ENCODE assay signal across 18 cellular contexts in the genomic region with DNA sequence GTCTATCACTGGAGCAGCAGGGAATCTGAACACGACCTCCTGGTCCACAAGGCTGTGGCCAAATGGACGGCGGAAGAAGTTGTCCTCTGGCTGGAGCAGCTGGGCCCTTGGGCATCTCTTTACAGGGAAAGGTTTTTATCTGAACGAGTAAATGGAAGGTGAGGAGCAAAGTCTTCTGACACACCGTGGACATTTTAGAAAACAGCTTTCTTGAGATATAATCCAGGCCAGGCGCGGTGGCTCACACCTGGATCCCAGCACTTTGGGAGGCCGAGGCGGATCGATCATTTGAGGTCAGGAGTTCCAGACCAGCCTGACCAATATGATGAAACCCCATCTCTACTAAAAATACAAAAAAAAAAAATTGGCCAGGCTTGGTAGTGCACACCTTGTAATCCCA. TPM values are rescaled to one million over a fixed set of nuclear protein-coding genes. Genes with fewer than 3 reads are reported as not detected.
DNase-seq lines count a peak whose midpoint lies in the region; ATAC-seq, FAIRE-seq and TF ChIP-seq lines count a peak whose summit lies in the region.
"Had no signal": no experiment of that assay in that cellular context is flagged by ENCODE, and none has a peak within 500 bp of the region (broad histone marks: within the 10 kb centered on the region; RNA-seq: fewer than 3 reads in every experiment).

No MANE protein-coding gene starts in this region.

- H3K27ac ChIP-seq in RWPE1 (peak overlapping the region; percentile 61), K562 (ENCODE audit: extremely low read depth, low read depth, low read length) (no peak overlapping the region), breast epithelium (no peak overlapping the region)
- H3K27ac ChIP-seq: Peyer's patch had no signal

- 95% methylated on average over 9 of the region's 10 CpGs for WGBS in K562 (ENCODE audit: insufficient coverage, low coverage, missing lambda C conversion rate)

- POLR2A ChIA-PET in RWPE1 (lab: Yijun Ruan, JAX; ENCODE audit: low non-redundant PET) (no interaction called here), K562 (lab: Yijun Ruan, JAX) (interaction anchor here (1.5 kb wide), 1 partner anchor 8 kb away, joined by 6 read pairs; no protein-coding TSS in a partner anchor)

- H3K9me1 ChIP-seq in K562 (ENCODE audit: control insufficient read depth, insufficient read depth, low read length): no peaks in the 10 kb centered on the region

- ATAC-seq in activated naive CD4-positive, alpha-beta T cell treated with anti-CD3 and anti-CD28 coated beads, Interleukin-2, amount 50 U/mL, for 72 hours: no peak
- ATAC-seq in K562: no peak
- ATAC-seq in stimulated activated naive B cell treated with anti-CD40 and anti-IgM and Interleukin-4, amounts not matched to agents 10 μg/mL and 1 μg/mL and 100 μg/mL, for 72 hours (replicated peaks): no peak

- no peak overlapping the region for H3K9ac ChIP-seq in K562 (ENCODE audit: insufficient read depth in 1 of 2, low read depth in 2 of 2, low read length in 2 of 2)

- DNase-seq in activated naive CD4-positive, alpha-beta T cell treated with anti-CD3 and anti-CD28 coated beads, Interleukin-2, amount 50 U/mL, for 72 hours (ENCODE audit: low spot score in 2 of 2): no peak
- DNase-seq in RWPE1 (ENCODE audit: low spot score) (no peak), K562 (ENCODE audit: extremely low read depth in 1 of 4, low spot score in 3 of 4) (no peak), NCI-H1417 treated with DMSO at 0.1 percent for 48 hours (lab: John Stamatoyannopoulos, UW) (no peak), breast epithelium (ENCODE audit: low spot score in 2 of 2) (no peak)
- no peak for DNase-seq in stimulated activated naive B cell treated with anti-CD40 and anti-IgM and Interleukin-4, amounts not matched to agents 10 μg/mL and 1 μg/mL and 100 μg/mL, for 72 hours
- DNase-seq: ACHN; CD4-positive, alpha-beta T cell; H9; NCI-H1092 treated with DMSO at 0.1 percent for 48 hours; NCI-H1694 treated with DMSO at 0.1 percent for 48 hours; NCI-H2107; NCI-H2227 treated with DMSO at 0.1 percent for 48 hours; NCI-H524; Peyer's patch; SHP77 treated with DMSO at 0.1 percent for 48 hours had no signal

- peak overlapping the region; percentile 51 for H3K27ac Mint-ChIP-seq in activated naive CD4-positive, alpha-beta T cell treated with anti-CD3 and anti-CD28 coated beads, Interleukin-2, amount 50 U/mL, for 24 hours
- H3K27ac Mint-ChIP-seq in activated naive CD4-positive, alpha-beta T cell treated with anti-CD3 and anti-CD28 coated beads, Interleukin-2, amount 50 U/mL, for 72 hours: peak overlapping the region in 1 of 2 donors; percentile 64
- peak overlapping the region; percentile 66 for H3K27ac Mint-ChIP-seq in stimulated activated naive B cell treated with anti-CD40 and anti-IgM and Interleukin-4, amounts not matched to agents 10 μg/mL and 1 μg/mL and 100 μg/mL, for 72 hours
- H3K27ac Mint-ChIP-seq: CD4-positive, alpha-beta T cell had no signal

- H3K9me3 ChIP-seq in K562 (replicated peaks; ENCODE audit: control insufficient read depth, insufficient read depth, low read depth, low read length) (no peaks in the 10 kb centered on the region), breast epithelium (no peaks in the 10 kb centered on the region)
- H3K9me3 ChIP-seq: Peyer's patch had no signal

- TSS peak; percentile 48 for BruUV-seq in K562 (replicated peaks; lab: Mats Ljungman, UMichigan)

- H3K4me2 ChIP-seq in K562 (ENCODE audit: insufficient read depth, low read length): no peak overlapping the region

- H3K4me3 Mint-ChIP-seq in activated naive CD4-positive, alpha-beta T cell treated with anti-CD3 and anti-CD28 coated beads, Interleukin-2, amount 50 U/mL, for 24 hours: no peak overlapping the region
- no peak overlapping the region for H3K4me3 Mint-ChIP-seq in stimulated activated naive B cell treated with anti-CD40 and anti-IgM and Interleukin-4, amounts not matched to agents 10 μg/mL and 1 μg/mL and 100 μg/mL, for 72 hours
- H3K4me3 Mint-ChIP-seq: CD4-positive, alpha-beta T cell; H9 had no signal

- H3K9me3 Mint-ChIP-seq in activated naive CD4-positive, alpha-beta T cell treated with anti-CD3 and anti-CD28 coated beads, Interleukin-2, amount 50 U/mL, for 24 hours: no peaks in the 10 kb centered on the region
- no peaks in the 10 kb centered on the region for H3K9me3 Mint-ChIP-seq in activated naive CD4-positive, alpha-beta T cell treated with anti-CD3 and anti-CD28 coated beads, Interleukin-2, amount 50 U/mL, for 72 hours
- H3K9me3 Mint-ChIP-seq in stimulated activated naive B cell treated with anti-CD40 and anti-IgM and Interleukin-4, amounts not matched to agents 10 μg/mL and 1 μg/mL and 100 μg/mL, for 72 hours: no peaks in the 10 kb centered on the region
- H3K9me3 Mint-ChIP-seq: CD4-positive, alpha-beta T cell; H9 had no signal

- CTCF ChIA-PET in RWPE1 (lab: Yijun Ruan, JAX) (no interaction called here), K562 (lab: Yijun Ruan, JAX; ENCODE audit: low intra/inter-chr PET ratio) (no interaction called here)

- TF ChIP-seq POLR2A in K562 (conservative IDR thresholded peaks at IDR 0.05): no peak
- TF ChIP-seq POLR2A in breast epithelium (IDR thresholded peaks at IDR 0.05): no peak

- H3K36me3 ChIP-seq in K562 (ENCODE audit: control insufficient read depth, insufficient read depth, low read length): peaks cover 85% of the 10 kb centered on the region
- peaks cover 3% of the 10 kb centered on the region for H3K36me3 ChIP-seq in breast epithelium

- H3K4me1 ChIP-seq in K562 (replicated peaks in 1 of 2; ENCODE audit: control insufficient read depth in 2 of 2, insufficient read depth in 2 of 2, low read length in 2 of 2) (no peaks in the 10 kb centered on the region), breast epithelium (no peaks in the 10 kb centered on the region)
- H3K4me1 ChIP-seq: Peyer's patch had no signal

- TF ChIP-seq RAD21 in K562 (CRISPR knock-in tag; conservative IDR thresholded peaks at IDR 0.05 in 1 of 2, IDR thresholded peaks at IDR 0.05 in 1 of 2): no peak

- H3K36me3 Mint-ChIP-seq in activated naive CD4-positive, alpha-beta T cell treated with anti-CD3 and anti-CD28 coated beads, Interleukin-2, amount 50 U/mL, for 24 hours: peaks cover 11% of the 10 kb centered on the region
- peaks cover 0 to 7% of the 10 kb centered on the region in 2 donors for H3K36me3 Mint-ChIP-seq in activated naive CD4-positive, alpha-beta T cell treated with anti-CD3 and anti-CD28 coated beads, Interleukin-2, amount 50 U/mL, for 72 hours
- peaks cover 23 to 38% of the 10 kb centered on the region in 2 donors for H3K36me3 Mint-ChIP-seq in stimulated activated naive B cell treated with anti-CD40 and anti-IgM and Interleukin-4, amounts not matched to agents 10 μg/mL and 1 μg/mL and 100 μg/mL, for 72 hours

- H3K27me3 ChIP-seq in K562 (ENCODE audit: control insufficient read depth in 2 of 2, insufficient read depth in 2 of 2, low read length in 2 of 2): no peaks in the 10 kb centered on the region
- no peaks in the 10 kb centered on the region for H3K27me3 ChIP-seq in breast epithelium
- H3K27me3 ChIP-seq: Peyer's patch had no signal

- TF ChIP-seq CTCF in RWPE1 (conservative IDR thresholded peaks at IDR 0.05; ENCODE audit: low read depth) (no peak), K562 (IDR thresholded peaks at IDR 0.05 in 2 of 3, conservative IDR thresholded peaks at IDR 0.05 in 1 of 3; ENCODE audit: insufficient read depth in 2 of 3, low read depth in 1 of 3, low read length in 3 of 3) (no peak), breast epithelium (IDR thresholded peaks at IDR 0.05) (no peak)

- H2AFZ ChIP-seq in K562 (ENCODE audit: low read depth, low read length): no peak overlapping the region

- in situ Hi-C loops in K562 (cut with MboI): loop anchor here (25.0 kb wide), 1 partner anchor 1862 kb away; no protein-coding TSS in a partner anchor

- FAIRE-seq in K562 (lab: Jason Lieb, UNC): no peak

- 0 out of 2 replicates have a peak, but pooled peaks cover 3% of the 10 kb centered on the region for H4K20me1 ChIP-seq in K562 (replicated peaks; ENCODE audit: control insufficient read depth, insufficient read depth, low read length)

- no peak for TF ChIP-seq EP300 in K562 (IDR thresholded peaks at IDR 0.05; ENCODE audit: low read length)

- H3K27me3 Mint-ChIP-seq in activated naive CD4-positive, alpha-beta T cell treated with anti-CD3 and anti-CD28 coated beads, Interleukin-2, amount 50 U/mL, for 24 hours: no peaks in the 10 kb centered on the region
- H3K27me3 Mint-ChIP-seq in stimulated activated naive B cell treated with anti-CD40 and anti-IgM and Interleukin-4, amounts not matched to agents 10 μg/mL and 1 μg/mL and 100 μg/mL, for 72 hours: no peaks in the 10 kb centered on the region
- H3K27me3 Mint-ChIP-seq: CD4-positive, alpha-beta T cell had no signal

- H3K4me1 Mint-ChIP-seq in activated naive CD4-positive, alpha-beta T cell treated with anti-CD3 and anti-CD28 coated beads, Interleukin-2, amount 50 U/mL, for 24 hours: peaks cover 8% of the 10 kb centered on the region
- H3K4me1 Mint-ChIP-seq in stimulated activated naive B cell treated with anti-CD40 and anti-IgM and Interleukin-4, amounts not matched to agents 10 μg/mL and 1 μg/mL and 100 μg/mL, for 72 hours: peaks cover 5 to 12% of the 10 kb centered on the region in 2 donors
- H3K4me1 Mint-ChIP-seq: H9 had no signal

- peaks cover 5% of the 10 kb centered on the region; the same call in 1 of the 3 replicates for H3K79me2 ChIP-seq in K562 (ENCODE audit: control insufficient read depth, insufficient read depth, low read length)

- intact Hi-C loops in K562 (cut with micrococcal nuclease): no loop called here
- intact Hi-C loops in breast epithelium (cut with DNase I; ENCODE audit: low total_unique reads): no loop called here

- no peak overlapping the region for H3K4me3 ChIP-seq in K562
- no peak overlapping the region for H3K4me3 ChIP-seq in breast epithelium
- H3K4me3 ChIP-seq: Peyer's patch had no signal

RNA-seq across cellular contexts. Expression of gene BFAR, which starts 17.1 kb away (rescaled TPM):
- total RNA-seq in activated naive CD4-positive, alpha-beta T cell treated with anti-CD3 and anti-CD28 coated beads, Interleukin-2, amount 50 U/mL, for 72 hours: 10 to 100 TPM; 51.4 to 54.7 TPM
- total RNA-seq in K562 (2011; cell fraction: chromatin; rRNA removed; ENCODE audit: low replicate concordance): 75.3 and 78.0 TPM in 2 replicates
- total RNA-seq in K562 (2011; cell fraction: nucleolus; rRNA removed): 63.4 and 72.2 TPM in 2 replicates
- 65.4 and 88.9 TPM in 2 replicates for total RNA-seq in K562 (2011; cell fraction: nucleoplasm; rRNA removed)
- total RNA-seq in K562 (2014; rRNA removed) (42.8 and 45.0 TPM in 2 replicates), K562 (2014; rRNA removed; fragmentation: Illumina TruSeq; extraction: Trizol) (62.5 and 81.4 TPM in 2 replicates), K562 (2015; rRNA removed; fragmentation: Illumina TruSeq; extraction: Trizol) (58.1 and 60.4 TPM in 2 replicates), K562 (2021) (53.5 and 58.2 TPM in 2 replicates), breast epithelium (10 to 100 TPM; 53.1 to 69.9 (median 68.5) TPM)
- polyA plus RNA-seq in K562 (2011; rRNA removed) (54.1 and 71.9 TPM in 2 replicates), K562 (2014; fragmentation: Illumina TruSeq; extraction: Trizol) (82.6 and 82.8 TPM in 2 replicates), K562 (2014; fragmentation: Nextera tagmentation; extraction: Ambion mirVana) (10 to 100 TPM; 55.2 to 57.7 TPM), K562 (2014; rRNA removed) (61.8 and 70.5 TPM in 2 replicates)
- polyA plus RNA-seq in K562 (2011; cell fraction: cytosol; rRNA removed): 40.6 and 58.1 TPM in 2 replicates
- 15.7 and 17.1 TPM in 2 replicates for polyA plus RNA-seq in K562 (2011; cell fraction: nucleus; rRNA removed)
- polyA plus RNA-seq in K562 (2012): 48.1 and 54.2 TPM in 2 replicates
- polyA minus RNA-seq in K562 (2011; rRNA and poly(A)+ RNA removed): 60.9 and 80.5 TPM in 2 replicates
- polyA minus RNA-seq in K562 (2011; cell fraction: cytosol; rRNA and poly(A)+ RNA removed): 24.8 and 28.9 TPM in 2 replicates
- polyA minus RNA-seq in K562 (2011; cell fraction: nucleus; rRNA and poly(A)+ RNA removed): 15.1 and 30.1 TPM in 2 replicates

RNA-seq across cellular contexts. Expression of gene PARN, which starts 19.8 kb away (rescaled TPM):
- 10 to 100 TPM; 32.2 to 48.9 TPM for total RNA-seq in activated naive CD4-positive, alpha-beta T cell treated with anti-CD3 and anti-CD28 coated beads, Interleukin-2, amount 50 U/mL, for 72 hours
- 41.3 and 80.1 TPM in 2 replicates for total RNA-seq in K562 (2011; cell fraction: chromatin; rRNA removed; ENCODE audit: low replicate concordance)
- 24.1 and 31.0 TPM in 2 replicates for total RNA-seq in K562 (2011; cell fraction: nucleolus; rRNA removed)
- 37.2 and 45.2 TPM in 2 replicates for total RNA-seq in K562 (2011; cell fraction: nucleoplasm; rRNA removed)
- total RNA-seq in K562 (2014; rRNA removed) (23.6 and 29.6 TPM in 2 replicates), K562 (2014; rRNA removed; fragmentation: Illumina TruSeq; extraction: Trizol) (41.3 and 50.3 TPM in 2 replicates), K562 (2015; rRNA removed; fragmentation: Illumina TruSeq; extraction: Trizol) (44.8 and 48.1 TPM in 2 replicates), K562 (2021) (30.5 and 36.3 TPM in 2 replicates), breast epithelium (10 to 100 TPM; 33.3 to 59.3 (median 44.2) TPM)
- polyA plus RNA-seq in K562 (2011; rRNA removed) (33.6 and 40.4 TPM in 2 replicates), K562 (2014; fragmentation: Illumina TruSeq; extraction: Trizol) (47.0 and 51.3 TPM in 2 replicates), K562 (2014; fragmentation: Nextera tagmentation; extraction: Ambion mirVana) (10 to 100 TPM in 1 of 2 experiments, 1 to 10 TPM in 1; 9.6 to 18.5 TPM), K562 (2014; rRNA removed) (42.1 and 45.9 TPM in 2 replicates)
- polyA plus RNA-seq in K562 (2011; cell fraction: cytosol; rRNA removed): 16.5 and 29.7 TPM in 2 replicates
- polyA plus RNA-seq in K562 (2011; cell fraction: nucleus; rRNA removed): 29.1 and 36.3 TPM in 2 replicates
- 31.3 and 37.2 TPM in 2 replicates for polyA plus RNA-seq in K562 (2012)
- 50.0 and 52.1 TPM in 2 replicates for polyA minus RNA-seq in K562 (2011; rRNA and poly(A)+ RNA removed)
- polyA minus RNA-seq in K562 (2011; cell fraction: cytosol; rRNA and poly(A)+ RNA removed): 14.5 and 24.4 TPM in 2 replicates
- polyA minus RNA-seq in K562 (2011; cell fraction: nucleus; rRNA and poly(A)+ RNA removed): 22.6 and 35.7 TPM in 2 replicates

RNA-seq across cellular contexts. Expression of gene PLA2G10, which starts 44.3 kb away (rescaled TPM):
- total RNA-seq in activated naive CD4-positive, alpha-beta T cell treated with anti-CD3 and anti-CD28 coated beads, Interleukin-2, amount 50 U/mL, for 72 hours: not detected
- not detected in 2 replicates for total RNA-seq in K562 (2011; cell fraction: chromatin; rRNA removed; ENCODE audit: low replicate concordance)
- total RNA-seq in K562 (2011; cell fraction: nucleolus; rRNA removed): not detected in 2 replicates
- total RNA-seq in K562 (2011; cell fraction: nucleoplasm; rRNA removed): not detected in 2 replicates
- total RNA-seq in K562 (2014; rRNA removed) (not detected in 2 replicates), K562 (2014; rRNA removed; fragmentation: Illumina TruSeq; extraction: Trizol) (not detected in 2 replicates), K562 (2015; rRNA removed; fragmentation: Illumina TruSeq; extraction: Trizol) (not detected in 2 replicates), K562 (2021) (not detected in 2 replicates), breast epithelium (not detected)
- polyA plus RNA-seq in K562 (2011; rRNA removed) (not detected in 2 replicates), K562 (2014; fragmentation: Illumina TruSeq; extraction: Trizol) (not detected in 2 replicates), K562 (2014; fragmentation: Nextera tagmentation; extraction: Ambion mirVana) (not detected), K562 (2014; rRNA removed) (not detected in 2 replicates)
- polyA plus RNA-seq in K562 (2011; cell fraction: cytosol; rRNA removed): not detected in 2 replicates
- polyA plus RNA-seq in K562 (2011; cell fraction: nucleus; rRNA removed): not detected in 2 replicates
- not detected in 2 replicates for polyA plus RNA-seq in K562 (2012)
- polyA minus RNA-seq in K562 (2011; rRNA and poly(A)+ RNA removed): not detected in 2 replicates
- polyA minus RNA-seq in K562 (2011; cell fraction: cytosol; rRNA and poly(A)+ RNA removed): not detected in 2 replicates
- not detected in 2 replicates for polyA minus RNA-seq in K562 (2011; cell fraction: nucleus; rRNA and poly(A)+ RNA removed)
- total RNA-seq: CD4-positive, alpha-beta T cell; MCF 10A had no signal

RNA-seq across cellular contexts. Expression of gene NPIPA3, which starts 53.4 kb away (rescaled TPM):
- total RNA-seq in activated naive CD4-positive, alpha-beta T cell treated with anti-CD3 and anti-CD28 coated beads, Interleukin-2, amount 50 U/mL, for 72 hours: 1 to 10 TPM in 1 of 2 donors, not detected in 1; 1.8 TPM
- total RNA-seq in K562 (2011; cell fraction: chromatin; rRNA removed; ENCODE audit: low replicate concordance): 14.0 and 35.2 TPM in 2 replicates
- 4.0 and 8.7 TPM in 2 replicates for total RNA-seq in K562 (2011; cell fraction: nucleolus; rRNA removed)
- total RNA-seq in K562 (2011; cell fraction: nucleoplasm; rRNA removed): 5.6 and 7.4 TPM in 2 replicates
- total RNA-seq in K562 (2014; rRNA removed): 2.0 TPM in 2 replicates
- 4.0 and 4.5 TPM in 2 replicates for total RNA-seq in K562 (2014; rRNA removed; fragmentation: Illumina TruSeq; extraction: Trizol)
- total RNA-seq in K562 (2015; rRNA removed; fragmentation: Illumina TruSeq; extraction: Trizol): 1.9 and 4.8 TPM in 2 replicates
- 3.4 and 3.8 TPM in 2 replicates for total RNA-seq in K562 (2021)
- 1.4 TPM in 2 replicates for polyA plus RNA-seq in K562 (2011; rRNA removed)
- polyA plus RNA-seq in K562 (2011; cell fraction: cytosol; rRNA removed): 0.10 TPM in 1 of 2 replicates, not detected in the other
- 4.6 and 5.0 TPM in 2 replicates for polyA plus RNA-seq in K562 (2011; cell fraction: nucleus; rRNA removed)
- 4.0 and 4.3 TPM in 2 replicates for polyA plus RNA-seq in K562 (2012)
- polyA plus RNA-seq in K562 (2014; fragmentation: Illumina TruSeq; extraction: Trizol): 2.7 and 5.2 TPM in 2 replicates
- polyA plus RNA-seq in K562 (2014; fragmentation: Nextera tagmentation; extraction: Ambion mirVana): 1 to 10 TPM; 1.1 to 1.9 TPM
- polyA plus RNA-seq in K562 (2014; rRNA removed): 6.6 and 8.8 TPM in 2 replicates
- 0.39 TPM in 1 of 2 replicates, not detected in the other for polyA minus RNA-seq in K562 (2011; rRNA and poly(A)+ RNA removed)
- not detected in 2 replicates for polyA minus RNA-seq in K562 (2011; cell fraction: cytosol; rRNA and poly(A)+ RNA removed)
- 0.54 and 1.2 TPM in 2 replicates for polyA minus RNA-seq in K562 (2011; cell fraction: nucleus; rRNA and poly(A)+ RNA removed)
- total RNA-seq in breast epithelium: 1 to 10 TPM in 2 of 3 donors, not detected in 1; 1.3 to 1.9 TPM
